Comparison of ENCODE assay signal across 8 cellular contexts in genomic region chrX:64894454-64895038, GRCh38.
DNase-seq lines count a peak whose midpoint lies in the region; ATAC-seq and TF ChIP-seq lines count a peak whose summit lies in the region.

No MANE protein-coding gene starts in this region.

- H3K27me3 ChIP-seq in transverse colon (no peaks in the 10 kb centered on the region), suprapubic skin (no peaks in the 10 kb centered on the region)

- ATAC-seq in GM21515 (IDR thresholded peaks at IDR 0.05; ENCODE audit: unreplicated experiment), result peak; percentile 63
- ATAC-seq in GM18520 (IDR thresholded peaks at IDR 0.05; ENCODE audit: unreplicated experiment), result no peak

- no peak for TF ChIP-seq EP300 in transverse colon (IDR thresholded peaks at IDR 0.05; ENCODE audit: low read depth)
- TF ChIP-seq EP300 in suprapubic skin (IDR thresholded peaks at IDR 0.05), result no peak

- intact Hi-C loops in transverse colon (cut with DNase I; ENCODE audit: low total_unique reads), result no loop called here

- H3K36me3 ChIP-seq in transverse colon, result no peaks in the 10 kb centered on the region
- H3K36me3 ChIP-seq in suprapubic skin, result no peaks in the 10 kb centered on the region

- H3K27ac ChIP-seq in transverse colon, result no peak overlapping the region
- no peak overlapping the region for H3K27ac ChIP-seq in suprapubic skin

- in situ Hi-C loops in transverse colon (cut with MboI; ENCODE audit: low pct_ligation_motif_present in 1 of 4, low pct_unique_long_range_greater_than_20kb in 1 of 4, low sequenced_read_pairs in 3 of 4), result no loop called here

- H3K4me1 ChIP-seq in transverse colon, result no peaks in the 10 kb centered on the region
- no peaks in the 10 kb centered on the region for H3K4me1 ChIP-seq in suprapubic skin

- DNase-seq in ELF-1 (ENCODE audit: low read depth, low spot score), result peak; percentile 79
- DNase-seq in NB4 (ENCODE audit: low read depth), result peak; percentile 44
- peak; percentile 67 to 69 for DNase-seq in activated T-cell treated with anti-CD3 and anti-CD28 coated beads, Interleukin-2, amount 50 U/mL, for 48 hours
- DNase-seq in iPS-NIHi7 (ENCODE audit: extremely low spot score), result peak; percentile 57
- DNase-seq in transverse colon, result peak; percentile 51
- no peak for DNase-seq in suprapubic skin (ENCODE audit: low spot score in 2 of 2)

- H3K9me3 ChIP-seq in transverse colon (no peaks in the 10 kb centered on the region), suprapubic skin (no peaks in the 10 kb centered on the region)

- H3K4me3 ChIP-seq in NB4 (ENCODE audit: low read depth, low read length), result no peak overlapping the region
- no peak overlapping the region for H3K4me3 ChIP-seq in transverse colon
- H3K4me3 ChIP-seq in suprapubic skin, result no peak overlapping the region

- WGBS in transverse colon (ENCODE audit: low coverage in 1 of 2), 2 donors, result 50 to 75% methylated on average over 2 to 10 of the region's 10 CpGs
- WGBS in suprapubic skin, result 80% methylated on average over 10 of the region's 10 CpGs

- TF ChIP-seq CTCF in NB4 (IDR thresholded peaks at IDR 0.05; ENCODE audit: low read depth, low read length) (peak; percentile 67), transverse colon (IDR thresholded peaks at IDR 0.05) (peak; percentile 49 to 81 (median 57)), suprapubic skin (IDR thresholded peaks at IDR 0.05) (no peak)

- TF ChIP-seq POLR2A in NB4 (IDR thresholded peaks at IDR 0.05; ENCODE audit: extremely low read depth, insufficient read length) (no peak), transverse colon (IDR thresholded peaks at IDR 0.05) (no peak), suprapubic skin (IDR thresholded peaks at IDR 0.05) (no peak)

Comparison
In these comparisons a context has a peak if more than half of its experiments do, and no peak if none do; other contexts are left out.
1. DNase-seq: peak in ELF-1 (single experiment), NB4 (single experiment), activated T-cell treated with anti-CD3 and anti-CD28 coated beads, Interleukin-2, amount 50 U/mL, for 48 hours (2 of 2), iPS-NIHi7 (single experiment) and transverse colon (single experiment); none in suprapubic skin (0 of 2).
2. CTCF ChIP-seq: peak in NB4 (single experiment) and transverse colon (5 of 5); none in suprapubic skin (0 of 2).